Comparison of ENCODE assay signal across 17 cellular contexts in genomic region chr5:136754216-136754615, GRCh38.
A peak's percentile ranks its signal among the peaks of the same experiment; 100 is the strongest.
DNase-seq lines count a peak whose midpoint lies in the region.
"Had no signal": no experiment of that assay in that cellular context is flagged by ENCODE, and none has a peak within 500 bp of the region (broad histone marks: within the 10 kb centered on the region; RNA-seq: fewer than 3 reads in every experiment).

No MANE protein-coding gene starts in this region.

- in situ Hi-C loops in G401 (cut with HindIII; ENCODE audit: low sequenced_read_pairs): no loop called here

- DNase-seq in G401 (ENCODE audit: low spot score) (peak; percentile 16), medulla oblongata (ENCODE audit: extremely low spot score) (peak; percentile 78), putamen (ENCODE audit: low spot score) (peak; percentile 48), DMS 273 (lab: John Stamatoyannopoulos, UW; ENCODE audit: unreplicated experiment) (no peak), cerebellum (ENCODE audit: low spot score) (no peak)
- DNase-seq in activated effector memory CD4-positive, alpha-beta T cell treated with anti-CD3 and anti-CD28 coated beads, Interleukin-2, amount 50 U/mL, for 16 hours: no peak
- DNase-seq: 8988T; ACHN; AML-193; Calu3; CD4-positive, alpha-beta memory T cell; COR-L47; DMS153; DND-41; GDM1; GM23248; H9 had no signal

Comparison
In these comparisons a context has a peak if more than half of its experiments do, and no peak if none do; other contexts are left out.
1. DNase-seq: peak in G401 (single experiment), medulla oblongata (single experiment) and putamen (single experiment); none in DMS 273 (single experiment), activated effector memory CD4-positive, alpha-beta T cell treated with anti-CD3 and anti-CD28 coated beads, Interleukin-2, amount 50 U/mL, for 16 hours (single experiment) and cerebellum (single experiment).